15 cellular contexts compared by ENCODE assay signal in genomic region chr5:172180936-172181335, GRCh38. TPM values are rescaled to one million over a fixed set of nuclear protein-coding genes. Genes with fewer than 3 reads are reported as not detected.
DNase-seq lines count a peak whose midpoint lies in the region; ATAC-seq and TF ChIP-seq lines count a peak whose summit lies in the region.
"Had no signal": no experiment of that assay in that cellular context is flagged by ENCODE, and none has a peak within 500 bp of the region (broad histone marks: within the 10 kb centered on the region; RNA-seq: fewer than 3 reads in every experiment).

No MANE protein-coding gene starts in this region.

- no peaks in the 10 kb centered on the region for H3K36me3 ChIP-seq in Loucy (ENCODE audit: insufficient read depth, low read length)
- H3K36me3 ChIP-seq in effector memory CD4-positive, alpha-beta T cell (ENCODE audit: control insufficient read depth, insufficient read depth, low read length): no peaks in the 10 kb centered on the region
- H3K36me3 ChIP-seq in spleen: peaks cover 0 to 45% (median 0%) of the 10 kb centered on the region in 6 donors
- H3K36me3 ChIP-seq in colonic mucosa: no peaks in the 10 kb centered on the region
- H3K36me3 ChIP-seq: right atrium auricular region had no signal

- no peaks in the 10 kb centered on the region for H3K9me2 ChIP-seq in Loucy (replicated peaks; ENCODE audit: low read depth, low read length)

- 79 to 89% (median 88%) methylated on average over 9 of the region's 9 CpGs for WGBS in spleen, 5 donors

- H3K9me3 Mint-ChIP-seq in activated B cell treated with CpG ODN at 0.5 μM for 24 hours: no peaks in the 10 kb centered on the region

- H3K4me2 ChIP-seq in Loucy (ENCODE audit: low read depth, low read length, poor library complexity, severe bottlenecking): peak overlapping the region; percentile 90

- DNase-seq in activated B cell treated with CpG ODN at 0.5 μM for 24 hours (no peak), spleen (peak; percentile 37), colonic mucosa (no peak)
- DNase-seq in effector memory CD4-positive, alpha-beta T cell: peak in 2 of 3 donors; percentile 33 to 43
- DNase-seq: NCI-H187; NCI-H526 treated with DMSO at 0.1 percent for 48 hours; stimulated activated CD4-positive, alpha-beta T cell treated with anti-CD3 and anti-CD28 coated beads, Interleukin-4, amount 100 ng/mL, for 1 hour had no signal

- peak overlapping the region; percentile 3 for H3K27ac ChIP-seq in effector memory CD4-positive, alpha-beta T cell (ENCODE audit: insufficient read depth, low read length, poor library complexity, severe bottlenecking)
- H3K27ac ChIP-seq in spleen (peak overlapping the region; percentile 79 to 99 (median 93)), colonic mucosa (no peak overlapping the region)
- H3K27ac ChIP-seq: right atrium auricular region had no signal

- no peaks in the 10 kb centered on the region for H3K27me3 Mint-ChIP-seq in activated B cell treated with CpG ODN at 0.5 μM for 24 hours

- H3K27me3 ChIP-seq in Loucy (ENCODE audit: insufficient read depth, low read length, poor library complexity, severe bottlenecking) (no peaks in the 10 kb centered on the region), spleen (replicated peaks in 1 of 7) (no peaks in the 10 kb centered on the region), colonic mucosa (no peaks in the 10 kb centered on the region)
- no peaks in the 10 kb centered on the region for H3K27me3 ChIP-seq in effector memory CD4-positive, alpha-beta T cell (replicated peaks; ENCODE audit: control insufficient read depth, insufficient read depth, low read length, poor library complexity, severe bottlenecking)
- H3K27me3 ChIP-seq: right atrium auricular region had no signal

- H3K4me3 ChIP-seq in Loucy (ENCODE audit: low read length, poor library complexity, severe bottlenecking): peak overlapping the region; percentile 39
- H3K4me3 ChIP-seq in effector memory CD4-positive, alpha-beta T cell (ENCODE audit: insufficient read depth, low read depth, low read length, poor library complexity, severe bottlenecking): no peak overlapping the region
- H3K4me3 ChIP-seq in spleen: peak overlapping the region in 1 of 8 donors; percentile 19
- H3K4me3 ChIP-seq in colonic mucosa: no peak overlapping the region
- H3K4me3 ChIP-seq: K562, right atrium auricular region had no signal

- H3K9ac ChIP-seq in Loucy (ENCODE audit: low read depth, low read length, poor library complexity, severe bottlenecking): no peak overlapping the region
- H3K9ac ChIP-seq in colonic mucosa (ENCODE audit: low read depth in 2 of 2, low read length in 2 of 2): no peak overlapping the region

- peak overlapping the region; percentile 52 for H3K4me3 Mint-ChIP-seq in activated B cell treated with CpG ODN at 0.5 μM for 24 hours
- H3K4me3 Mint-ChIP-seq: brain had no signal

- H3F3A ChIP-seq in Loucy (ENCODE audit: low read depth): no peaks in the 10 kb centered on the region

- no peak for TF ChIP-seq POLR2A in spleen (IDR thresholded peaks at IDR 0.05)

- H3K79me2 ChIP-seq in Loucy (ENCODE audit: insufficient read depth, low read length): peaks cover 99% of the 10 kb centered on the region

- intact Hi-C loops in activated B cell treated with CpG ODN at 0.5 μM for 24 hours (cut with micrococcal nuclease): loop anchor here (10.0 kb wide), 1 partner anchor 774 kb away; the partner anchor contains the start of gene RPL26L1
- intact Hi-C loops in spleen (cut with DNase I; ENCODE audit: low total_unique reads): no loop called here
- intact Hi-C loops in colonic mucosa (cut with DNase I): no loop called here

- POLR2A ChIA-PET in activated B cell treated with CpG ODN at 0.5 μM for 24 hours (lab: Charles Lee): interaction anchor here (0.5 to 1.8 kb wide), 4 partner anchors 37 to 133 kb away, joined by 3 to 9 read pairs (median 4); no protein-coding TSS in a partner anchor

- no peak for TF ChIP-seq CTCF in Loucy (conservative IDR thresholded peaks at IDR 0.05; ENCODE audit: low read length)
- TF ChIP-seq CTCF in activated B cell treated with CpG ODN at 0.5 μM for 24 hours (IDR thresholded peaks at IDR 0.05): no peak
- TF ChIP-seq CTCF in spleen (IDR thresholded peaks at IDR 0.05 in 8 of 11, conservative IDR thresholded peaks at IDR 0.05 in 3 of 11): no peak
- TF ChIP-seq CTCF in colonic mucosa (IDR thresholded peaks at IDR 0.05): no peak

- peaks cover 18% of the 10 kb centered on the region for H4K20me1 ChIP-seq in Loucy (ENCODE audit: insufficient read depth, low read length, poor library complexity, severe bottlenecking)

- peaks cover 90% of the 10 kb centered on the region for H3K4me1 Mint-ChIP-seq in activated B cell treated with CpG ODN at 0.5 μM for 24 hours

- H3K9me3 ChIP-seq in Loucy (ENCODE audit: insufficient read depth, low read depth, low read length) (no peaks in the 10 kb centered on the region), spleen (no peaks in the 10 kb centered on the region), colonic mucosa (no peaks in the 10 kb centered on the region)
- no peaks in the 10 kb centered on the region for H3K9me3 ChIP-seq in effector memory CD4-positive, alpha-beta T cell (ENCODE audit: control insufficient read depth, low read length)
- H3K9me3 ChIP-seq: right atrium auricular region had no signal

- H3K4me1 ChIP-seq in Loucy (ENCODE audit: insufficient read depth, low read length, poor library complexity, severe bottlenecking) (peaks cover 52% of the 10 kb centered on the region), spleen (peaks cover 48 to 100% (median 98%) of the 10 kb centered on the region in 6 donors), colonic mucosa (no peaks in the 10 kb centered on the region)
- H3K4me1 ChIP-seq in effector memory CD4-positive, alpha-beta T cell (ENCODE audit: control insufficient read depth, insufficient read depth, low read length, poor library complexity, severe bottlenecking): peaks cover 84% of the 10 kb centered on the region

- H2AFZ ChIP-seq in Loucy (ENCODE audit: low read length): no peak overlapping the region

- peaks cover 51% of the 10 kb centered on the region for H3K36me3 Mint-ChIP-seq in activated B cell treated with CpG ODN at 0.5 μM for 24 hours (ENCODE audit: low read depth)

- CTCF ChIA-PET in activated B cell treated with CpG ODN at 0.5 μM for 24 hours (lab: Charles Lee): no interaction called here

- H3K27ac Mint-ChIP-seq in activated B cell treated with CpG ODN at 0.5 μM for 24 hours: peak overlapping the region; percentile 80
- H3K27ac Mint-ChIP-seq: brain had no signal

- no peak for ATAC-seq in activated B cell treated with CpG ODN at 0.5 μM for 24 hours (ENCODE audit: low read depth)
- no peak for ATAC-seq in GM18517 (IDR thresholded peaks at IDR 0.05; ENCODE audit: unreplicated experiment)
- no peak for ATAC-seq in GM21529 (IDR thresholded peaks at IDR 0.05; ENCODE audit: unreplicated experiment)
- ATAC-seq: K562 had no signal

RNA-seq across cellular contexts. Expression of gene STK10, which starts 7.1 kb away (rescaled TPM):
- total RNA-seq in activated B cell treated with CpG ODN at 0.5 μM for 24 hours (233 and 276 TPM in 2 replicates), spleen (100 to 1,000 TPM; 112 to 290 (median 182) TPM), colonic mucosa (10 to 100 TPM; 16.1 to 23.2 TPM)
- polyA plus RNA-seq in spleen: 10 to 100 TPM; 34.0 to 60.0 (median 55.2) TPM

RNA-seq across cellular contexts. Expression of gene EFCAB9, which starts 13.0 kb away (rescaled TPM):
- total RNA-seq in activated B cell treated with CpG ODN at 0.5 μM for 24 hours: not detected in 2 replicates
- total RNA-seq in spleen: not detected
- not detected for polyA plus RNA-seq in spleen
- not detected for total RNA-seq in colonic mucosa
- total RNA-seq: glomerular endothelial cell, K562, kidney epithelial cell, right atrium auricular region had no signal
- polyA plus RNA-seq: K562 had no signal

Comparison
In these comparisons a context has a peak if more than half of its experiments do, and no peak if none do; other contexts are left out.
1. DNase-seq: peak in effector memory CD4-positive, alpha-beta T cell (2 of 3) and spleen (single experiment); none in activated B cell treated with CpG ODN at 0.5 μM for 24 hours (single experiment) and colonic mucosa (single experiment).